Comparison of ENCODE assay signal across 14 cellular contexts in the genomic region with DNA sequence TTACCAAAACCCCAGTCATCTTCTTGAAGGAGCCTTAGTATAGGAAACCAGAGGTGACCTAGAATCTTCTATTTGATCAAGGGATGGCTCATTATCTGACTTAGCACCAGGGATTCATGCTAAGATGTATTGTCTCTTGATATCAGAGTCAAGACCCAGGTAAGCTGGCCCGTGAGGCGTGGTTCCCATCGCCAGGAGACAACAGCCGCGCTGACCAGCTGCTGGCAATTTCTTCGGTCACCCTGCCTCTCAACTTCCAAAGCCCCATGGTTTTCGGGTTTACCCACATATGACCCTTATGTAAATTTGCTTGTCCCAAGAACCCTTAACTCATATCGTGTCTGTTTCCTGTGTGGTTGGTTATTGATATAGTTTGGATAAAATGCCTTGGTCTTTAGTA.
DNase-seq lines count a peak whose midpoint lies in the region; ATAC-seq and TF ChIP-seq lines count a peak whose summit lies in the region.
"Had no signal": no experiment of that assay in that cellular context is flagged by ENCODE, and none has a peak within 500 bp of the region (broad histone marks: within the 10 kb centered on the region; RNA-seq: fewer than 3 reads in every experiment).

No MANE protein-coding gene starts in this region.

- H3K4me3 Mint-ChIP-seq in activated CD8-positive, alpha-beta memory T cell treated with anti-CD3 and anti-CD28 coated beads, Interleukin-2, amount 10 ng/mL, durations not matched to agents 7 days and 5 days = no peak overlapping the region
- no peak overlapping the region for H3K4me3 Mint-ChIP-seq in H9
- no peak overlapping the region for H3K4me3 Mint-ChIP-seq in osteocyte (ENCODE audit: unreplicated experiment)
- H3K4me3 Mint-ChIP-seq: B cell; CD8-positive, alpha-beta T cell; GM23338 had no signal

- peak; percentile 26 for DNase-seq in activated CD8-positive, alpha-beta memory T cell treated with anti-CD3 and anti-CD28 coated beads, Interleukin-2, amount 10 ng/mL, durations not matched to agents 7 days and 5 days
- no peak for DNase-seq in activated CD8-positive, alpha-beta memory T cell treated with anti-CD3 and anti-CD28 coated beads, Interleukin-2, amount 50 U/mL, for 48 hours
- DNase-seq in H9 (peak; percentile 2), osteocyte (ENCODE audit: extremely low spot score, unreplicated experiment) (peak; percentile 60), sigmoid colon (no peak), foreskin keratinocyte (no peak)
- DNase-seq: Calu3; CD8-positive, alpha-beta T cell; DMS79 treated with DMSO at 0.1 percent for 48 hours; GF-D8; IMR-90 had no signal

- no peaks in the 10 kb centered on the region for H3K36me3 ChIP-seq in sigmoid colon
- H3K36me3 ChIP-seq: BLaER1 treated with 17β-estradiol and CSF1 and Interleukin-3, amounts not matched to agents 10 nM and 100 nM had no signal

- no peak overlapping the region for H3K56ac ChIP-seq in H9 (ENCODE audit: insufficient read length, low read depth, low read length)

- no peak overlapping the region for H2BK120ac ChIP-seq in H9 (ENCODE audit: low read depth, low read length, poor library complexity, severe bottlenecking)

- H3T11ph ChIP-seq in H9 (ENCODE audit: low read length) = no peak overlapping the region

- no peaks in the 10 kb centered on the region for H3K9me3 ChIP-seq in H9 (ENCODE audit: control insufficient read depth, low read depth, low read length)
- H3K9me3 ChIP-seq in sigmoid colon = no peaks in the 10 kb centered on the region

- H2BK12ac ChIP-seq in H9 (ENCODE audit: insufficient read length, low read depth, low read length) = no peak overlapping the region

- no peak for TF ChIP-seq EP300 in sigmoid colon (IDR thresholded peaks at IDR 0.05)

- no peak overlapping the region for H2AK5ac ChIP-seq in H9 (ENCODE audit: insufficient read length, low read length)

- H3K9me3 Mint-ChIP-seq in activated CD8-positive, alpha-beta memory T cell treated with anti-CD3 and anti-CD28 coated beads, Interleukin-2, amount 10 ng/mL, durations not matched to agents 7 days and 5 days (ENCODE audit: low read depth) = no peaks in the 10 kb centered on the region
- H3K9me3 Mint-ChIP-seq in H9 (peaks cover 0 to 3% of the 10 kb centered on the region in 2 experiments; a peak in 2 of 5 replicates), osteocyte (ENCODE audit: unreplicated experiment) (peaks cover 40% of the 10 kb centered on the region)
- H3K9me3 Mint-ChIP-seq: CD8-positive, alpha-beta T cell had no signal

- CTCF ChIA-PET in activated CD8-positive, alpha-beta memory T cell treated with anti-CD3 and anti-CD28 coated beads, Interleukin-2, amount 10 ng/mL, durations not matched to agents 7 days and 5 days (lab: Charles Lee) = no interaction called here

- H3K4me1 Mint-ChIP-seq in activated CD8-positive, alpha-beta memory T cell treated with anti-CD3 and anti-CD28 coated beads, Interleukin-2, amount 10 ng/mL, durations not matched to agents 7 days and 5 days = no peaks in the 10 kb centered on the region
- H3K4me1 Mint-ChIP-seq in H9 (no peaks in the 10 kb centered on the region), osteocyte (ENCODE audit: unreplicated experiment) (no peaks in the 10 kb centered on the region)
- H3K4me1 Mint-ChIP-seq: B cell, GM23338 had no signal

- no peaks in the 10 kb centered on the region for H4K20me1 ChIP-seq in H9 (ENCODE audit: control insufficient read depth, insufficient read depth, insufficient read length)
- H4K20me1 ChIP-seq: BLaER1 treated with 17β-estradiol and CSF1 and Interleukin-3, amounts not matched to agents 10 nM and 100 nM had no signal

- H4K8ac ChIP-seq in H9 (replicated peaks; ENCODE audit: insufficient read length, low read depth, low read length) = no peak overlapping the region

- TF ChIP-seq POLR2A in sigmoid colon (IDR thresholded peaks at IDR 0.05) = no peak

- H2BK20ac ChIP-seq in H9 (ENCODE audit: low read depth, low read length, poor library complexity, severe bottlenecking) = no peak overlapping the region

- H4K91ac ChIP-seq in H9 (ENCODE audit: insufficient read length, low read depth, low read length) = no peak overlapping the region

- no peaks in the 10 kb centered on the region for H3K27me3 Mint-ChIP-seq in activated CD8-positive, alpha-beta memory T cell treated with anti-CD3 and anti-CD28 coated beads, Interleukin-2, amount 10 ng/mL, durations not matched to agents 7 days and 5 days
- H3K27me3 Mint-ChIP-seq in H9 (ENCODE audit: low read depth) (peaks cover 34% of the 10 kb centered on the region), osteocyte (ENCODE audit: unreplicated experiment) (no peaks in the 10 kb centered on the region)
- H3K27me3 Mint-ChIP-seq: B cell had no signal

- TF ChIP-seq CTCF in H9 (conservative IDR thresholded peaks at IDR 0.05) (no peak), osteocyte (IDR thresholded peaks at IDR 0.05) (no peak), sigmoid colon (IDR thresholded peaks at IDR 0.05) (no peak), foreskin keratinocyte (conservative IDR thresholded peaks at IDR 0.05) (no peak)

- no peak overlapping the region for H3K18ac ChIP-seq in H9 (ENCODE audit: insufficient read length, low read depth, low read length)

- no peak overlapping the region for H3K4ac ChIP-seq in H9 (ENCODE audit: low read depth, low read length)

- no peak for ATAC-seq in activated CD8-positive, alpha-beta memory T cell treated with anti-CD3 and anti-CD28 coated beads, Interleukin-2, amount 10 ng/mL, durations not matched to agents 7 days and 5 days
- ATAC-seq in foreskin keratinocyte = no peak
- ATAC-seq: CD8-positive, alpha-beta T cell; GM23338 had no signal

- no peak overlapping the region for H3K27ac Mint-ChIP-seq in activated CD8-positive, alpha-beta memory T cell treated with anti-CD3 and anti-CD28 coated beads, Interleukin-2, amount 10 ng/mL, durations not matched to agents 7 days and 5 days
- H3K27ac Mint-ChIP-seq in H9 (no peak overlapping the region; a peak in 1 of 7 replicates), osteocyte (ENCODE audit: unreplicated experiment) (no peak overlapping the region)
- H3K27ac Mint-ChIP-seq: B cell; CD8-positive, alpha-beta T cell; GM23338 had no signal

- H2BK15ac ChIP-seq in H9 (ENCODE audit: low read depth, low read length) = no peak overlapping the region

- H3K23ac ChIP-seq in H9 (ENCODE audit: insufficient read length, low read depth, low read length) = no peak overlapping the region

- intact Hi-C loops in sigmoid colon (cut with DNase I) = no loop called here

- no peak overlapping the region for H4K5ac ChIP-seq in H9 (ENCODE audit: insufficient read length, low read depth, low read length)

- H3K23me2 ChIP-seq in H9 (ENCODE audit: insufficient read length, low read depth, low read length, poor library complexity, severe bottlenecking) = no peaks in the 10 kb centered on the region

- no peaks in the 10 kb centered on the region for H3K36me3 Mint-ChIP-seq in activated CD8-positive, alpha-beta memory T cell treated with anti-CD3 and anti-CD28 coated beads, Interleukin-2, amount 10 ng/mL, durations not matched to agents 7 days and 5 days
- H3K36me3 Mint-ChIP-seq in H9 (ENCODE audit: insufficient read depth in 1 of 3, low read depth in 3 of 3) (no peaks in the 10 kb centered on the region; a peak in 1 of 7 replicates), osteocyte (ENCODE audit: unreplicated experiment) (no peaks in the 10 kb centered on the region)
- H3K36me3 Mint-ChIP-seq: CD8-positive, alpha-beta T cell had no signal

- H3K27ac ChIP-seq in H9 (ENCODE audit: insufficient read length, low read depth, low read length) (no peak overlapping the region), sigmoid colon (no peak overlapping the region), foreskin keratinocyte (no peak overlapping the region)
- H3K27ac ChIP-seq: BLaER1 treated with 17β-estradiol and CSF1 and Interleukin-3, amounts not matched to agents 10 nM and 100 nM had no signal

- H2BK5ac ChIP-seq in H9 (ENCODE audit: insufficient read length, low read length) = no peak overlapping the region

- H3K27me3 ChIP-seq in H9 (ENCODE audit: insufficient read depth, low read length) = no peaks in the 10 kb centered on the region
- peaks cover 0 to 15% (median 0%) of the 10 kb centered on the region in 3 donors for H3K27me3 ChIP-seq in sigmoid colon
- H3K27me3 ChIP-seq in foreskin keratinocyte = no peaks in the 10 kb centered on the region
- H3K27me3 ChIP-seq: BLaER1 treated with 17β-estradiol and CSF1 and Interleukin-3, amounts not matched to agents 10 nM and 100 nM had no signal

- H3K14ac ChIP-seq in H9 (ENCODE audit: insufficient read depth, low read length) = no peak overlapping the region

- no peaks in the 10 kb centered on the region for H3K79me1 ChIP-seq in H9 (ENCODE audit: insufficient read depth, low read depth, low read length, poor library complexity, severe bottlenecking)

- WGBS in H9 (ENCODE audit: extremely low coverage, insufficient read length, low lambda C conversion rate) = no CpG with 5 or more reads among the region's 8 CpGs
- 95 to 97% methylated on average over 8 of the region's 8 CpGs for WGBS in sigmoid colon, 2 donors

- H3K4me1 ChIP-seq in H9 (ENCODE audit: insufficient read depth, low read length) = no peaks in the 10 kb centered on the region
- H3K4me1 ChIP-seq in sigmoid colon = no peaks in the 10 kb centered on the region
- H3K4me1 ChIP-seq in foreskin keratinocyte = no peaks in the 10 kb centered on the region
- H3K4me1 ChIP-seq: BLaER1 treated with 17β-estradiol and CSF1 and Interleukin-3, amounts not matched to agents 10 nM and 100 nM had no signal

- no peak overlapping the region for H3K4me3 ChIP-seq in sigmoid colon
- H3K4me3 ChIP-seq: BLaER1 treated with 17β-estradiol and CSF1 and Interleukin-3, amounts not matched to agents 10 nM and 100 nM; GM23338 had no signal

- no peak overlapping the region for H2AFZ ChIP-seq in H9 (ENCODE audit: low read length)
- H2AFZ ChIP-seq: GM23338 had no signal

- H3K4me2 ChIP-seq in H9 (ENCODE audit: insufficient read depth, insufficient read length, low read length) = no peak overlapping the region
- H3K4me2 ChIP-seq: BLaER1 treated with 17β-estradiol and CSF1 and Interleukin-3, amounts not matched to agents 10 nM and 100 nM; GM23338 had no signal

- no peaks in the 10 kb centered on the region for H3K79me2 ChIP-seq in H9 (ENCODE audit: insufficient read depth, low read length)

- H3K9ac ChIP-seq in H9 (ENCODE audit: extremely low read depth, insufficient read length, low read length) = no peak overlapping the region
- H3K9ac ChIP-seq: BLaER1 treated with 17β-estradiol and CSF1 and Interleukin-3, amounts not matched to agents 10 nM and 100 nM had no signal

Comparison
In these comparisons a context has a peak if more than half of its experiments do, and no peak if none do; other contexts are left out.
1. DNase-seq: peak in activated CD8-positive, alpha-beta memory T cell treated with anti-CD3 and anti-CD28 coated beads, Interleukin-2, amount 10 ng/mL, durations not matched to agents 7 days and 5 days (single experiment), H9 (single experiment) and osteocyte (single experiment); none in activated CD8-positive, alpha-beta memory T cell treated with anti-CD3 and anti-CD28 coated beads, Interleukin-2, amount 50 U/mL, for 48 hours (single experiment), sigmoid colon (single experiment) and foreskin keratinocyte (0 of 2).